ENCODE assay signal across 13 cellular contexts in the genomic region with DNA sequence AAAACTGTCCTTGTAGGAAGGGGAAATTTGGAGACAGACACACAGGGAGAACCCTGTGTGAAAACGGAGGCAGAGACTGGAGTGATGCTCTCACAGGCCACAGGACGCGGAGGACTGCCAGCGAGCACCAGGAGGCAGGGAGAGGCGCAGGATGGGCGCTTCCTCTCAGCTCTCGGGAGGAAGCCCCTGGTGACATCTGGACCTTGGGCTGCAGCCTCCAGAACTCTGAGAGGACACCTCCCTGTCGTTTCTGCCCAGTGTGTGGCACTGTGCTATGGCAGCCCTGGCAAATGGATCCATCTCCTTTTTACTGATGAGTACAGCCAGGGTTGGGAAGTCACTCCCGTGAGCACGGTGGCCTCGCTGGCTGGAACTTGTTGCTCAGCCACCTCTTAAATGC.
"Had no signal": no experiment of that assay in that cellular context is flagged by ENCODE, and none has a peak within 500 bp of the region (broad histone marks: within the 10 kb centered on the region; RNA-seq: fewer than 3 reads in every experiment).

No MANE protein-coding gene starts in this region.

- H3K36me3 ChIP-seq: thyroid gland, vagina had no signal

- H3K9me3 Mint-ChIP-seq: activated naive CD8-positive, alpha-beta T cell treated with anti-CD3 and anti-CD28 coated beads, Interleukin-2, amount 10 ng/mL, durations not matched to agents 7 days and 5 days; activated T-cell treated with anti-CD3 and anti-CD28 coated beads, Interleukin-2, amount 50 U/mL, for 24 hours; stimulated activated effector memory CD8-positive, alpha-beta T cell treated with anti-CD3 and anti-CD28 coated beads, Interleukin-12 subunit alpha, Interleukin-12 subunit beta, amount 100 ng/mL, for 72 hours had no signal

- H3K4me1 ChIP-seq: thyroid gland had no signal

- ATAC-seq: activated CD8-positive, alpha-beta memory T cell treated with anti-CD3 and anti-CD28 coated beads, Interleukin-2, amount 10 ng/mL, durations not matched to agents 7 days and 5 days; esophagus mucosa; stimulated activated effector memory CD8-positive, alpha-beta T cell treated with anti-CD3 and anti-CD28 coated beads, Interleukin-12 subunit alpha, Interleukin-12 subunit beta, amount 100 ng/mL, for 72 hours had no signal

- H3K27ac ChIP-seq: dorsolateral prefrontal cortex, thyroid gland, vagina, VCaP had no signal

- H3K27ac Mint-ChIP-seq: activated CD8-positive, alpha-beta memory T cell treated with anti-CD3 and anti-CD28 coated beads, Interleukin-2, amount 10 ng/mL, durations not matched to agents 7 days and 5 days; activated T-cell treated with anti-CD3 and anti-CD28 coated beads, Interleukin-2, amount 50 U/mL, for 24 hours; stimulated activated effector memory CD8-positive, alpha-beta T cell treated with anti-CD3 and anti-CD28 coated beads, Interleukin-12 subunit alpha, Interleukin-12 subunit beta, amount 100 ng/mL, for 72 hours had no signal

- H3K4me1 Mint-ChIP-seq: stimulated activated effector memory CD8-positive, alpha-beta T cell treated with anti-CD3 and anti-CD28 coated beads, Interleukin-12 subunit alpha, Interleukin-12 subunit beta, amount 100 ng/mL, for 72 hours had no signal

- H3K27me3 ChIP-seq: dorsolateral prefrontal cortex, thyroid gland, vagina had no signal

- DNase-seq: activated CD4-positive, alpha-beta T cell treated with anti-CD3 and anti-CD28 coated beads for 4 hours; activated CD8-positive, alpha-beta memory T cell treated with anti-CD3 and anti-CD28 coated beads, Interleukin-2, amount 10 ng/mL, durations not matched to agents 7 days and 5 days; activated gamma-delta T cell; activated naive CD8-positive, alpha-beta T cell treated with anti-CD3 and anti-CD28 coated beads, Interleukin-2, amount 10 ng/mL, durations not matched to agents 7 days and 5 days; activated T-cell treated with anti-CD3 and anti-CD28 coated beads, Interleukin-2, amount 50 U/mL, for 24 hours; retina; T1000; thyroid gland had no signal

- H3K27me3 Mint-ChIP-seq: activated CD8-positive, alpha-beta memory T cell treated with anti-CD3 and anti-CD28 coated beads, Interleukin-2, amount 10 ng/mL, durations not matched to agents 7 days and 5 days had no signal

- H3K36me3 Mint-ChIP-seq: activated CD8-positive, alpha-beta memory T cell treated with anti-CD3 and anti-CD28 coated beads, Interleukin-2, amount 10 ng/mL, durations not matched to agents 7 days and 5 days; activated naive CD8-positive, alpha-beta T cell treated with anti-CD3 and anti-CD28 coated beads, Interleukin-2, amount 10 ng/mL, durations not matched to agents 7 days and 5 days; stimulated activated effector memory CD8-positive, alpha-beta T cell treated with anti-CD3 and anti-CD28 coated beads, Interleukin-12 subunit alpha, Interleukin-12 subunit beta, amount 100 ng/mL, for 72 hours had no signal

- H3K4me3 ChIP-seq: dorsolateral prefrontal cortex, thyroid gland, vagina had no signal

- H3K4me3 Mint-ChIP-seq: activated CD8-positive, alpha-beta memory T cell treated with anti-CD3 and anti-CD28 coated beads, Interleukin-2, amount 10 ng/mL, durations not matched to agents 7 days and 5 days; activated naive CD8-positive, alpha-beta T cell treated with anti-CD3 and anti-CD28 coated beads, Interleukin-2, amount 10 ng/mL, durations not matched to agents 7 days and 5 days; activated T-cell treated with anti-CD3 and anti-CD28 coated beads, Interleukin-2, amount 50 U/mL, for 24 hours; stimulated activated effector memory CD8-positive, alpha-beta T cell treated with anti-CD3 and anti-CD28 coated beads, Interleukin-12 subunit alpha, Interleukin-12 subunit beta, amount 100 ng/mL, for 72 hours had no signal

- H3K9me3 ChIP-seq: thyroid gland, vagina had no signal
